In genomic region chr9:125579030-125579932, GRCh38 we compare ENCODE assay signal across 20 cellular contexts.
"Had no signal": no experiment of that assay in that cellular context is flagged by ENCODE, and none has a peak within 500 bp of the region (broad histone marks: within the 10 kb centered on the region; RNA-seq: fewer than 3 reads in every experiment).

No MANE protein-coding gene starts in this region.

- H3K4me1 ChIP-seq: esophagus squamous epithelium, neural progenitor cell had no signal

- DNase-seq: effector memory CD8-positive, alpha-beta T cell; esophagus squamous epithelium; heart right ventricle; hypothalamus; kidney glomerular epithelial cell; left ventricle myocardium inferior; nucleus accumbens; ovary; stimulated activated CD4-positive, alpha-beta T cell treated with anti-CD3 and anti-CD28 coated beads, Interleukin-2, amount 100 ng/mL, for 24 hours; stimulated activated CD4-positive, alpha-beta T cell treated with anti-CD3 and anti-CD28 coated beads, Interleukin-4, amount 100 ng/mL, for 4 hours; stimulated activated naive B cell treated with anti-CD40 and anti-IgM and Interleukin-4, amounts not matched to agents 10 μg/mL and 1 μg/mL and 100 μg/mL, for 72 hours had no signal

- H3K4me3 Mint-ChIP-seq: dendritic cell treated with granulocyte-macrophage colony-stimulating factor and Interleukin-4, amounts not matched to agents 40 ng/mL and 50 ng/mL, for 4 days; effector memory CD8-positive, alpha-beta T cell; natural killer cell treated with Interleukin-12 subunit alpha and Interleukin-12 subunit beta and Interleukin-15 and Interleukin-18, amount 100 ng/mL, for 72 hours; neural progenitor cell; stimulated activated naive B cell treated with anti-CD40 and anti-IgM and Interleukin-4, amounts not matched to agents 10 μg/mL and 1 μg/mL and 100 μg/mL, for 72 hours; type B pancreatic cell had no signal

- H3K36me3 ChIP-seq: cardiac muscle cell, ovary had no signal

- H3K4me1 Mint-ChIP-seq: neural progenitor cell had no signal

- H3K9me3 ChIP-seq: esophagus squamous epithelium, heart right ventricle, left ventricle myocardium inferior, ovary had no signal

- ATAC-seq: effector memory CD8-positive, alpha-beta T cell; heart right ventricle; natural killer cell treated with Interleukin-12 subunit alpha and Interleukin-12 subunit beta and Interleukin-15 and Interleukin-18, amount 100 ng/mL, for 72 hours; sciatic nerve; stimulated activated naive B cell treated with anti-CD40 and anti-IgM and Interleukin-4, amounts not matched to agents 10 μg/mL and 1 μg/mL and 100 μg/mL, for 72 hours had no signal

- H3K9me3 Mint-ChIP-seq: dendritic cell treated with granulocyte-macrophage colony-stimulating factor and Interleukin-4, amounts not matched to agents 40 ng/mL and 50 ng/mL, for 4 days; effector memory CD8-positive, alpha-beta T cell; natural killer cell treated with Interleukin-12 subunit alpha and Interleukin-12 subunit beta and Interleukin-15 and Interleukin-18, amount 100 ng/mL, for 72 hours had no signal

- H3K27ac ChIP-seq: cardiac muscle cell, esophagus squamous epithelium, heart right ventricle, left ventricle myocardium inferior, neural progenitor cell, ovary had no signal

- H3K27me3 ChIP-seq: cardiac muscle cell, esophagus squamous epithelium, heart right ventricle, neural progenitor cell, ovary had no signal

- H3K27me3 Mint-ChIP-seq: dendritic cell treated with granulocyte-macrophage colony-stimulating factor and Interleukin-4, amounts not matched to agents 40 ng/mL and 50 ng/mL, for 4 days; effector memory CD8-positive, alpha-beta T cell; natural killer cell treated with Interleukin-12 subunit alpha and Interleukin-12 subunit beta and Interleukin-15 and Interleukin-18, amount 100 ng/mL, for 72 hours; progenitor cell of endocrine pancreas; stimulated activated naive B cell treated with anti-CD40 and anti-IgM and Interleukin-4, amounts not matched to agents 10 μg/mL and 1 μg/mL and 100 μg/mL, for 72 hours; type B pancreatic cell had no signal

- FAIRE-seq: frontal cortex, urothelium cell line had no signal

- H3K4me3 ChIP-seq: cardiac muscle cell, esophagus squamous epithelium, heart right ventricle, left ventricle myocardium inferior, neural progenitor cell, ovary had no signal

- H3K27ac Mint-ChIP-seq: dendritic cell treated with granulocyte-macrophage colony-stimulating factor and Interleukin-4, amounts not matched to agents 40 ng/mL and 50 ng/mL, for 4 days; effector memory CD8-positive, alpha-beta T cell; natural killer cell treated with Interleukin-12 subunit alpha and Interleukin-12 subunit beta and Interleukin-15 and Interleukin-18, amount 100 ng/mL, for 72 hours; neural progenitor cell; progenitor cell of endocrine pancreas; stimulated activated naive B cell treated with anti-CD40 and anti-IgM and Interleukin-4, amounts not matched to agents 10 μg/mL and 1 μg/mL and 100 μg/mL, for 72 hours; type B pancreatic cell had no signal
